1 cellular context compared by ENCODE assay signal in the genomic region with DNA sequence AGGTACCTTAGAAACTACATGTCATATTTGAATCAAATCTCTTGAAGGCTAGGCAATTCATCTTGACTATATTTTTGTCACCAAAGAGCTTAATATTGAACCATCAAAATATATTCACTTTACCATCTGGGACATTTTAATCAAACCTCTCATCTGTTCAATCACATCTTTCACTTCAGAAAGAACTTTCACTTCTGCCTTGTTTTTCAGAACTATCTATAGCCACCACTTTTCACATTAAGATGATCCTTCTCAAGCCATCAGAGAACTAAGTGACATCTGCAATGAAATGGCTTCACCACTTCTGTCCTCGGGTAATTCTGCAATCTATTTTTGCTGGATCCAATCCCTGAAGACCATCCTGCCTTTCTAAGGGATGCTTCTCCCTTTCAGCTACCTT.
TF ChIP-seq lines count a peak whose summit lies in the region.

No MANE protein-coding gene starts in this region.

TF ChIP-seq in H1, 55 proteins besides CTCF, POLR2A, EP300 and RAD21:
- TF ChIP-seq SIRT6 (IDR thresholded peaks at IDR 0.05; ENCODE audit: low read length), result no peak
- no peak for TF ChIP-seq ZNF274 (IDR thresholded peaks at IDR 0.05; ENCODE audit: borderline replicate concordance, extremely low read depth, low read length)
- no peak for TF ChIP-seq CBX5 (IDR thresholded peaks at IDR 0.05; ENCODE audit: low read depth, low read length)
- no peak for TF ChIP-seq SUZ12 (IDR thresholded peaks at IDR 0.05; ENCODE audit: low read length)
- TF ChIP-seq SP2 (IDR thresholded peaks at IDR 0.05; ENCODE audit: low read length), result no peak
